8 cellular contexts compared by ENCODE assay signal in the genomic region with DNA sequence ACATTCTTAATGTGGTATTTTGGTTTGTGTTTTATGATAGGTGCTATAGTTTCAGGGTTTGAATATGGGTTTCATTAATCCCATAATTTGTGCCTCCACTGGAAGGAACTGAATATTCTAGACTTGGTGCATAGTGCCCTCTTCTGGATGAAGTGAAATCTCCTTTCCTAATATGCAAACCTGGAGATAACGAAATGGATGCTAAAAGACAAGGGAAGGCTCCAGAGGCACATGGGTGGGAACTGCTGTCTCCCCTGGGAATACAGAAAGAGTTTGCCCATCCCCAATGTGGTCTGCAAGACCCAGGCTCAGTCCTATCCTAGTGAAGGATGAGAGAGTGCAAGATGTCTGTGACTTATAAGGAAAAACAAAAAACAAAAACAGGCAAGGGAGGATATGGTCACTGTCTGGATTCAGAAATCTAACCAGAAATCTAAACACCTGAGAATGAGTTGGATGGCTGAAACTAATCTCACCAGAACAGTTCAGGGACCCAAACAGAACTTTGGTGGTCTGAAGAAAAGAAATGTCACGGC.
A peak's percentile ranks its signal among the peaks of the same experiment; 100 is the strongest.
DNase-seq lines count a peak whose midpoint lies in the region; ATAC-seq lines count a peak whose summit lies in the region.

No MANE protein-coding gene starts in this region.

- ATAC-seq in HG02678 (IDR thresholded peaks at IDR 0.05; ENCODE audit: unreplicated experiment) (peak; percentile 57), GM21825 (IDR thresholded peaks at IDR 0.05; ENCODE audit: unreplicated experiment) (no peak)

- DNase-seq in DMS79 treated with DMSO at 0.1 percent for 48 hours (lab: John Stamatoyannopoulos, UW) (peak; percentile 65), NCI-H2227 (lab: John Stamatoyannopoulos, UW; ENCODE audit: unreplicated experiment) (peak; percentile 74), amniotic epithelial cell (ENCODE audit: low read depth) (peak; percentile 48), left kidney (ENCODE audit: low read depth, low spot score) (peak; percentile 82)
- no peak for DNase-seq in stimulated activated naive CD4-positive, alpha-beta T cell (lab: John Stamatoyannopoulos, UW)
- DNase-seq in stimulated activated CD4-positive, alpha-beta T cell treated with anti-CD3 and anti-CD28 coated beads, Interleukin-4, amount 100 ng/mL, for 4 hours, result no peak

Comparison
In these comparisons a context has a peak if more than half of its experiments do, and no peak if none do; other contexts are left out.
1. DNase-seq: peak in DMS79 treated with DMSO at 0.1 percent for 48 hours (single experiment), NCI-H2227 (single experiment), amniotic epithelial cell (single experiment) and left kidney (single experiment); none in stimulated activated naive CD4-positive, alpha-beta T cell (0 of 6) and stimulated activated CD4-positive, alpha-beta T cell treated with anti-CD3 and anti-CD28 coated beads, Interleukin-4, amount 100 ng/mL, for 4 hours (0 of 2).